15 cellular contexts compared by ENCODE assay signal in the genomic region with DNA sequence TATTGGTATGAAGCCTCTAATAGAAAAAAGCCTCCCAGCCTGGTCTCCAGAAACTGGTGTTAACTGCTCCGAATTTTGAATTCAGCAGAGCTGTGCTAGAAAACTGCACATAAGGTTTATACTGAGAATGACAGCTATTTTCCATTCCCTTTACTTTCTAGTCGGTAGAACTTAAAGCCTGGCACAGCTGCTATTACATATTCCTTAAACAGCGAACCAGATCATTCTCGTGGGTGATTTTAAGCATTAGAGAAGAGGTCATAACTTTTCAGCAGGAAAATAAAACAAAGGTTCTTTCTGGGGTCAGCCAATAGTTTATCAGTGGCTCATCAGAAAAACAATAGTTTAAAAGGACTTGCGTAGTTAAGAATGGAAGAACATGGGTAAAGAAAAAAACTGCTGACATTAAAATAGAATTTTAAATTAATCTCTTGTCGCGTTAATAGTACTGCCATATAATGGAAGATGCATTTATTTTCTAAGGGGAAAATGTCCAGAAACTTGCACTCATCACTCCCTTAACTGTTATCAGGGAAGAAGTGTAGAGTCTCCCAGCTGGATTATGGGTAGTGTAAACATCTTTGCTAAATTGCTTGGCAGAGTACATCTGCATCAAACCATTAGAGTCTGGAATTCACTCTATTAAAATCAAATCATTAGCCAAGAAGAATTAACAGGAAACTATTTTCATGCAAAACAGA. TPM values are rescaled to one million over a fixed set of nuclear protein-coding genes. Genes with fewer than 3 reads are reported as not detected.
DNase-seq lines count a peak whose midpoint lies in the region; ATAC-seq and TF ChIP-seq lines count a peak whose summit lies in the region.
"Had no signal": no experiment of that assay in that cellular context is flagged by ENCODE, and none has a peak within 500 bp of the region (broad histone marks: within the 10 kb centered on the region; RNA-seq: fewer than 3 reads in every experiment).

No MANE protein-coding gene starts in this region.

- DNase-seq in HFFc6 (no peak), left colon (no peak), spleen (no peak), Calu3 (no peak), SIG-M5 (lab: John Stamatoyannopoulos, UW) (no peak)
- no peak for DNase-seq in activated naive CD8-positive, alpha-beta T cell treated with anti-CD3 and anti-CD28 coated beads, Interleukin-2, amount 50 U/mL, for 24 hours
- DNase-seq in activated CD8-positive, alpha-beta memory T cell treated with anti-CD3 and anti-CD28 coated beads for 24 hours = no peak
- DNase-seq: activated CD4-positive, alpha-beta T cell treated with anti-CD3 and anti-CD28 coated beads for 48 hours; body of pancreas; NCI-H2171; stimulated activated CD4-positive, alpha-beta T cell treated with anti-CD3 and anti-CD28 coated beads, Interleukin-4, amount 100 ng/mL, for 4 hours; stimulated activated naive CD4-positive, alpha-beta T cell treated with Interleukin-2 at 50 U/mL for 16 hours; T-cell had no signal

- H3K36me3 Mint-ChIP-seq in HFFc6 (ENCODE audit: low read depth) = peaks cover 33% of the 10 kb centered on the region
- H3K36me3 Mint-ChIP-seq in activated naive CD8-positive, alpha-beta T cell treated with anti-CD3 and anti-CD28 coated beads, Interleukin-2, amount 50 U/mL, for 24 hours (ENCODE audit: low read depth) = peaks cover 9% of the 10 kb centered on the region
- H3K36me3 Mint-ChIP-seq in Calu3 (ENCODE audit: insufficient read depth, unreplicated experiment) = no peaks in the 10 kb centered on the region

- H3K27me3 Mint-ChIP-seq in HFFc6 (ENCODE audit: insufficient read depth) (no peaks in the 10 kb centered on the region; the same call in none of the 2 replicates), Calu3 (ENCODE audit: unreplicated experiment) (no peaks in the 10 kb centered on the region)
- no peaks in the 10 kb centered on the region for H3K27me3 Mint-ChIP-seq in activated naive CD8-positive, alpha-beta T cell treated with anti-CD3 and anti-CD28 coated beads, Interleukin-2, amount 50 U/mL, for 24 hours
- H3K27me3 Mint-ChIP-seq: T-cell had no signal

- TF ChIP-seq CTCF in HFFc6 (IDR thresholded peaks at IDR 0.05) (no peak), spleen (IDR thresholded peaks at IDR 0.05 in 8 of 11, conservative IDR thresholded peaks at IDR 0.05 in 3 of 11) (no peak), Calu3 (IDR thresholded peaks at IDR 0.05; ENCODE audit: unreplicated experiment) (no peak)

- peaks cover 23 to 100% (median 84%) of the 10 kb centered on the region in 6 donors for H3K4me1 ChIP-seq in spleen

- no peaks in the 10 kb centered on the region for H3K9me3 ChIP-seq in spleen
- H3K9me3 ChIP-seq: body of pancreas had no signal

- H3K4me3 Mint-ChIP-seq in HFFc6 = peak overlapping the region; percentile 23
- no peak overlapping the region for H3K4me3 Mint-ChIP-seq in activated naive CD8-positive, alpha-beta T cell treated with anti-CD3 and anti-CD28 coated beads, Interleukin-2, amount 50 U/mL, for 24 hours
- H3K4me3 Mint-ChIP-seq in Calu3 (ENCODE audit: low read depth, unreplicated experiment) = no peak overlapping the region

- H3K27ac Mint-ChIP-seq in HFFc6 (peak overlapping the region; percentile 58; the same call in 1 of the 2 replicates), Calu3 (ENCODE audit: unreplicated experiment) (no peak overlapping the region)
- peak overlapping the region; percentile 50 for H3K27ac Mint-ChIP-seq in activated naive CD8-positive, alpha-beta T cell treated with anti-CD3 and anti-CD28 coated beads, Interleukin-2, amount 50 U/mL, for 24 hours

- BruUV-seq in Calu3 (replicated peaks; lab: Mats Ljungman, UMichigan) = no TSS peak

- H3K27ac ChIP-seq in spleen = peak overlapping the region in 5 of 8 donors; percentile 53 to 72 (median 61)
- H3K27ac ChIP-seq: body of pancreas, C4-2B had no signal

- no peaks in the 10 kb centered on the region for H3K27me3 ChIP-seq in spleen (replicated peaks in 1 of 7)
- H3K27me3 ChIP-seq: body of pancreas had no signal

- 49 to 75% (median 62%) methylated on average over 7 of the region's 7 CpGs for WGBS in spleen, 5 donors

- peak; percentile 44 for ATAC-seq in activated naive CD8-positive, alpha-beta T cell treated with anti-CD3 and anti-CD28 coated beads, Interleukin-2, amount 50 U/mL, for 24 hours
- ATAC-seq in left colon (peak; percentile 49), HG03457 (IDR thresholded peaks at IDR 0.05; ENCODE audit: unreplicated experiment) (no peak)
- ATAC-seq: body of pancreas, T-cell had no signal

- H3K4me3 ChIP-seq in spleen = no peak overlapping the region
- H3K4me3 ChIP-seq: body of pancreas had no signal

- H3K9me3 Mint-ChIP-seq in HFFc6 (no peaks in the 10 kb centered on the region), Calu3 (ENCODE audit: low read depth, unreplicated experiment) (no peaks in the 10 kb centered on the region)
- no peaks in the 10 kb centered on the region for H3K9me3 Mint-ChIP-seq in activated naive CD8-positive, alpha-beta T cell treated with anti-CD3 and anti-CD28 coated beads, Interleukin-2, amount 50 U/mL, for 24 hours
- H3K9me3 Mint-ChIP-seq: T-cell had no signal

- peaks cover 0 to 6% (median 0%) of the 10 kb centered on the region in 6 donors for H3K36me3 ChIP-seq in spleen

- CTCF ChIA-PET in Calu3 (lab: Charles Lee) = interaction anchor here (0.5 kb wide), 1 partner anchor 257 kb away, joined by 8 read pairs; no protein-coding TSS in a partner anchor

- intact Hi-C loops in left colon (cut with DNase I, micrococcal nuclease) (loop anchor here in 1 of 2 donors (10.0 kb wide), 1 partner anchor 71 kb away; no protein-coding TSS in a partner anchor), spleen (cut with DNase I; ENCODE audit: low total_unique reads) (loop anchor here (10.0 kb wide), 1 partner anchor 51 kb away; no protein-coding TSS in a partner anchor), Calu3 (cut with micrococcal nuclease; ENCODE audit: unreplicated experiment) (no loop called here)

- TF ChIP-seq POLR2A in spleen (IDR thresholded peaks at IDR 0.05) = no peak

- peaks cover 100% of the 10 kb centered on the region for H3K4me1 Mint-ChIP-seq in HFFc6 (ENCODE audit: low read depth)
- peaks cover 91% of the 10 kb centered on the region for H3K4me1 Mint-ChIP-seq in activated naive CD8-positive, alpha-beta T cell treated with anti-CD3 and anti-CD28 coated beads, Interleukin-2, amount 50 U/mL, for 24 hours
- no peaks in the 10 kb centered on the region for H3K4me1 Mint-ChIP-seq in Calu3 (ENCODE audit: low read depth, unreplicated experiment)

RNA-seq across cellular contexts. Expression of gene VGLL4, which starts 7.9 kb away (rescaled TPM):
- total RNA-seq in HFFc6 (2021; fragmentation: NEBNext Ultra II Directional; extraction: Animal tissue kit (Norgen Biotek cat#: 25700)) = 10 to 100 TPM; 31.6 to 42.2 (median 33.8) TPM
- 10 to 100 TPM; 52.7 to 53.4 TPM for total RNA-seq in left colon
- total RNA-seq in spleen = 10 to 100 TPM; 45.9 to 80.2 (median 55.2) TPM
- polyA plus RNA-seq in spleen = 10 to 100 TPM; 13.5 to 37.5 (median 17.0) TPM
- 49.1 and 51.3 TPM in 2 replicates for total RNA-seq in Calu3 (2022)
